In genomic region chr19:1232231-1232637, GRCh38 we compare ENCODE assay signal across 12 cellular contexts. TPM values are rescaled to one million over a fixed set of nuclear protein-coding genes. Genes with fewer than 3 reads are reported as not detected.
DNase-seq lines count a peak whose midpoint lies in the region; ATAC-seq, FAIRE-seq and TF ChIP-seq lines count a peak whose summit lies in the region.
"Had no signal": no experiment of that assay in that cellular context is flagged by ENCODE, and none has a peak within 500 bp of the region (broad histone marks: within the 10 kb centered on the region; RNA-seq: fewer than 3 reads in every experiment).

No MANE protein-coding gene starts in this region.

- H3K23ac ChIP-seq in H1 (ENCODE audit: insufficient read length): no peak overlapping the region

- H4K91ac ChIP-seq in H1 (replicated peaks; ENCODE audit: insufficient read length, low read length): no peak overlapping the region

- no peak overlapping the region for H4K5ac ChIP-seq in H1 (ENCODE audit: insufficient read length, low read depth, low read length)

- no peak overlapping the region for H3K14ac ChIP-seq in H1 (ENCODE audit: insufficient read length)

- H3K4me3 ChIP-seq in H1 (ENCODE audit: extremely low read depth in 1 of 4, insufficient read depth in 2 of 4, low read depth in 3 of 4, low read length in 4 of 4) (no peak overlapping the region), liver (ENCODE audit: low read depth in 1 of 3, low read length in 3 of 3) (no peak overlapping the region), subcutaneous abdominal adipose tissue (ENCODE audit: low read depth in 1 of 5, low read length in 5 of 5) (no peak overlapping the region), HAP-1 (no peak overlapping the region)

- H3K27ac ChIP-seq in H1 (ENCODE audit: low read depth, low read length) (0 out of 2 replicates have a peak overlapping the region, but pooled peaks have one; percentile 15), liver (ENCODE audit: low read depth in 1 of 2, low read length in 2 of 2) (peak overlapping the region; percentile 14 to 25), subcutaneous abdominal adipose tissue (ENCODE audit: low read depth, low read length) (peak overlapping the region; percentile 16)

- H3K9me3 ChIP-seq in H1 (ENCODE audit: insufficient read depth in 2 of 2, low read depth in 1 of 2, low read length in 1 of 2) (no peaks in the 10 kb centered on the region), liver (ENCODE audit: control insufficient read depth in 4 of 4, low read length in 3 of 4) (no peaks in the 10 kb centered on the region), subcutaneous abdominal adipose tissue (ENCODE audit: control insufficient read depth in 5 of 5, low read length in 5 of 5) (no peaks in the 10 kb centered on the region), HAP-1 (no peaks in the 10 kb centered on the region)

- no peak overlapping the region for H4K8ac ChIP-seq in H1 (ENCODE audit: extremely low read depth, insufficient read depth, low read length)

- TF ChIP-seq CTCF in H1 (IDR thresholded peaks at IDR 0.05; ENCODE audit: control extremely low read depth in 1 of 3, insufficient read depth in 1 of 3, low read depth in 1 of 3, low read length in 3 of 3) (no peak), liver (IDR thresholded peaks at IDR 0.05; ENCODE audit: low read depth, low read length, missing input control) (no peak)

- peaks cover 5 to 67% (median 9%) of the 10 kb centered on the region in 4 experiments; a peak in 6 of 8 replicates for H3K36me3 ChIP-seq in H1 (ENCODE audit: control insufficient read depth in 2 of 4, insufficient read depth in 4 of 4, low read length in 3 of 4)
- H3K36me3 ChIP-seq in liver (ENCODE audit: control insufficient read depth in 4 of 4, insufficient read depth in 3 of 4, low read depth in 1 of 4, low read length in 3 of 4): peaks cover 0 to 6% (median under 1%) of the 10 kb centered on the region in 4 donors
- peaks cover 0 to 9% (median 6%) of the 10 kb centered on the region in 5 donors for H3K36me3 ChIP-seq in subcutaneous abdominal adipose tissue (ENCODE audit: control insufficient read depth in 5 of 5, insufficient read depth in 5 of 5, low read length in 5 of 5)
- peaks cover 38% of the 10 kb centered on the region for H3K36me3 ChIP-seq in HAP-1 (replicated peaks)

- H2BK12ac ChIP-seq in H1 (ENCODE audit: low read depth, low read length): no peak overlapping the region

- H2AK5ac ChIP-seq in H1 (ENCODE audit: low read depth, low read length): no peak overlapping the region

- H3K4ac ChIP-seq in H1 (replicated peaks; ENCODE audit: insufficient read length, low read depth, low read length): no peak overlapping the region

- in situ Hi-C loops in HAP-1 (cut with MboI; ENCODE audit: low sequenced_read_pairs): no loop called here

- TF ChIP-seq EP300 in H1 (IDR thresholded peaks at IDR 0.05; ENCODE audit: borderline replicate concordance in 1 of 2, low read depth in 2 of 2, low read length in 2 of 2): no peak

- no peak overlapping the region for H3K4me2 ChIP-seq in H1 (ENCODE audit: insufficient read depth in 1 of 2, low read depth in 2 of 2, low read length in 2 of 2)

- H3K79me1 ChIP-seq in H1 (ENCODE audit: low read depth, low read length): 0 out of 2 replicates have a peak, but pooled peaks cover 3% of the 10 kb centered on the region

- 96% methylated on average over 5 of the region's 5 CpGs; no CpG with 5 or more reads in 1 of the 2 experiments for WGBS in H1 (ENCODE audit: extremely low coverage in 1 of 2, insufficient coverage in 1 of 2, insufficient read length in 1 of 2, insufficient replicate concordance in 2 of 2, low coverage in 1 of 2, low lambda C conversion rate in 2 of 2, missing lambda C conversion rate in 1 of 2), 2 experiments
- 86% methylated on average over 5 of the region's 5 CpGs for WGBS in liver

- peaks cover 2% of the 10 kb centered on the region; the same call in 1 of the 2 replicates for H3K23me2 ChIP-seq in H1 (ENCODE audit: low read depth, low read length)

- H3K4me1 ChIP-seq in H1 (replicated peaks in 1 of 4; ENCODE audit: control insufficient read depth in 3 of 4, insufficient read depth in 4 of 4, low read length in 3 of 4) (peaks cover 0 to 6% (median 4%) of the 10 kb centered on the region in 4 experiments; a peak in 2 of 7 replicates), liver (ENCODE audit: control insufficient read depth in 4 of 4, insufficient read depth in 4 of 4, low read length in 3 of 4) (peaks cover 0 to 9% (median 4%) of the 10 kb centered on the region in 4 donors), subcutaneous abdominal adipose tissue (ENCODE audit: control insufficient read depth in 5 of 5, insufficient read depth in 5 of 5, low read length in 5 of 5) (peaks cover 0 to 25% (median 18%) of the 10 kb centered on the region in 5 donors), HAP-1 (no peaks in the 10 kb centered on the region)

- no peak overlapping the region for H3K56ac ChIP-seq in H1 (replicated peaks; ENCODE audit: insufficient read length, low read depth, low read length)

- TF ChIP-seq RAD21 in H1 (IDR thresholded peaks at IDR 0.05 in 1 of 2, conservative IDR thresholded peaks at IDR 0.05 in 1 of 2; ENCODE audit: low read depth in 2 of 2, low read length in 2 of 2) (no peak), liver (IDR thresholded peaks at IDR 0.05) (no peak)

- FAIRE-seq in H1 (lab: Jason Lieb, UNC): no peak

- no peak overlapping the region for H2BK120ac ChIP-seq in H1 (replicated peaks; ENCODE audit: low read depth, low read length)

- ATAC-seq in HG02623 (IDR thresholded peaks at IDR 0.05; ENCODE audit: unreplicated experiment): no peak

- peaks cover 2 to 22% of the 10 kb centered on the region in 2 experiments for H4K20me1 ChIP-seq in H1 (replicated peaks in 1 of 2; ENCODE audit: control insufficient read depth in 1 of 2, insufficient read depth in 2 of 2, low read length in 2 of 2)

- no peak overlapping the region for H2BK5ac ChIP-seq in H1 (ENCODE audit: low read depth, low read length)

- no peak overlapping the region for H3K18ac ChIP-seq in H1 (ENCODE audit: extremely low read depth, low read length)

- H3K27me3 ChIP-seq in H1 (replicated peaks in 1 of 4; ENCODE audit: control insufficient read depth in 3 of 4, extremely low read depth in 1 of 4, insufficient read depth in 3 of 4, low read length in 3 of 4) (no peaks in the 10 kb centered on the region), liver (ENCODE audit: control insufficient read depth in 4 of 4, insufficient read depth in 4 of 4, low read length in 3 of 4) (no peaks in the 10 kb centered on the region), subcutaneous abdominal adipose tissue (ENCODE audit: control insufficient read depth in 5 of 5, insufficient read depth in 4 of 5, low read length in 5 of 5) (peaks cover 0 to 11% (median 8%) of the 10 kb centered on the region in 5 donors), HAP-1 (ENCODE audit: low read depth) (no peaks in the 10 kb centered on the region)

- no peak overlapping the region for H2AFZ ChIP-seq in H1 (ENCODE audit: low read length)

- no peaks in the 10 kb centered on the region; a peak in 1 of 4 replicates for H3K79me2 ChIP-seq in H1 (ENCODE audit: control insufficient read depth in 1 of 2, insufficient read depth in 2 of 2, low read length in 2 of 2)

- POLR2A ChIA-PET in H1 (lab: Charles Lee; ENCODE audit: partially characterized antibody): interaction anchor here (0.8 to 1.9 kb wide), 7 partner anchors 9 to 228 kb away, joined by 3 to 6 read pairs (median 4); partner anchors contain the start of genes ATP5F1D and FAM174C

- no peak overlapping the region for H3K9ac ChIP-seq in H1 (replicated peaks in 1 of 4; ENCODE audit: extremely low read depth in 1 of 4, low read depth in 3 of 4, low read length in 3 of 4)
- H3K9ac ChIP-seq in liver (ENCODE audit: low read depth in 1 of 2, low read length in 2 of 2): no peak overlapping the region
- H3K9ac ChIP-seq in subcutaneous abdominal adipose tissue (ENCODE audit: low read length in 5 of 5): no peak overlapping the region

- peak; percentile 75 for DNase-seq in DMS 273 (lab: John Stamatoyannopoulos, UW; ENCODE audit: unreplicated experiment)
- no peak for DNase-seq in DMS 273 treated with DMSO at 0.1 percent for 48 hours (lab: John Stamatoyannopoulos, UW)
- no peak for DNase-seq in H1 (ENCODE audit: low read depth in 1 of 2, low spot score in 2 of 2)
- no peak for DNase-seq in HAP-1 (ENCODE audit: low spot score in 2 of 2)
- DNase-seq in NCI-H2107 (lab: John Stamatoyannopoulos, UW): no peak
- DNase-seq: 8988T; activated CD8-positive, alpha-beta memory T cell treated with anti-CD3 and anti-CD28 coated beads, Interleukin-2, amount 50 U/mL, for 4 hours; activated naive CD8-positive, alpha-beta T cell treated with anti-CD3 and anti-CD28 coated beads, Interleukin-2, amount 10 ng/mL, durations not matched to agents 7 days and 5 days; KG1 had no signal

- H2BK15ac ChIP-seq in H1 (ENCODE audit: low read length): no peak overlapping the region

- CTCF ChIA-PET in H1 (lab: Charles Lee; ENCODE audit: partially characterized antibody): interaction anchor here (0.9 to 1.9 kb wide), 4 partner anchors 8 to 15 kb away, joined by 3 to 8 read pairs (median 6); no protein-coding TSS in a partner anchor

- no peak for TF ChIP-seq POLR2A in H1 (IDR thresholded peaks at IDR 0.05; ENCODE audit: control extremely low read depth in 1 of 2, low read depth in 2 of 2, low read length in 2 of 2)

- H2BK20ac ChIP-seq in H1 (ENCODE audit: low read length): no peak overlapping the region

RNA-seq across cellular contexts. Expression of gene CBARP, which starts 5.6 kb away (rescaled TPM):
- total RNA-seq in H1 (2021; fragmentation: NEBNext Ultra II Directional; extraction: Animal tissue kit (Norgen Biotek cat#: 25700)): 14.7 and 18.0 TPM in 2 replicates
- polyA plus RNA-seq in H1 (2011; rRNA removed) (4.9 and 11.6 TPM in 2 replicates), liver (under 1 TPM in 1 of 2 donors, not detected in 1; 0.06 TPM)
- 7.4 TPM for polyA plus RNA-seq in H1 (2011; cell fraction: cytosol; rRNA removed)
- polyA plus RNA-seq in H1 (2011; cell fraction: nucleus; rRNA removed): 39.9 TPM
- polyA plus RNA-seq in H1 (2012, experiment 1 of 2): 4.2 to 12.2 TPM (median 10.1 TPM) in 4 replicates
- polyA plus RNA-seq in H1 (2012, experiment 2 of 2): 3.2 TPM
- 11.0 TPM for polyA plus RNA-seq in H1 (2013, experiment 1 of 2)
- 9.9 TPM for polyA plus RNA-seq in H1 (2013, experiment 2 of 2)
- 2.0 and 2.2 TPM in 2 replicates for polyA minus RNA-seq in H1 (2011; rRNA and poly(A)+ RNA removed)
- polyA minus RNA-seq in H1 (2011; cell fraction: cytosol; rRNA and poly(A)+ RNA removed): 8.2 TPM
- polyA minus RNA-seq in H1 (2011; cell fraction: nucleus; rRNA and poly(A)+ RNA removed): 11.6 TPM
- under 1 TPM; 0.05 to 0.25 TPM for total RNA-seq in liver

RNA-seq across cellular contexts. Expression of gene ATP5F1D, which starts 9.3 kb away (rescaled TPM):
- 174 and 182 TPM in 2 replicates for total RNA-seq in H1 (2021; fragmentation: NEBNext Ultra II Directional; extraction: Animal tissue kit (Norgen Biotek cat#: 25700))
- polyA plus RNA-seq in H1 (2011; rRNA removed) (249 and 338 TPM in 2 replicates), liver (100 to 1,000 TPM; 246 to 315 TPM)
- 142 TPM for polyA plus RNA-seq in H1 (2011; cell fraction: cytosol; rRNA removed)
- polyA plus RNA-seq in H1 (2011; cell fraction: nucleus; rRNA removed): 120 TPM
- polyA plus RNA-seq in H1 (2012, experiment 1 of 2): 87.3 to 189 TPM (median 180 TPM) in 4 replicates
- 328 TPM for polyA plus RNA-seq in H1 (2012, experiment 2 of 2)
- polyA plus RNA-seq in H1 (2013, experiment 1 of 2): 148 TPM
- 145 TPM for polyA plus RNA-seq in H1 (2013, experiment 2 of 2)
- 13.4 and 18.6 TPM in 2 replicates for polyA minus RNA-seq in H1 (2011; rRNA and poly(A)+ RNA removed)
- polyA minus RNA-seq in H1 (2011; cell fraction: cytosol; rRNA and poly(A)+ RNA removed): 118 TPM
- 40.2 TPM for polyA minus RNA-seq in H1 (2011; cell fraction: nucleus; rRNA and poly(A)+ RNA removed)
- total RNA-seq in liver: 10 to 100 TPM; 20.2 to 44.5 TPM

RNA-seq across cellular contexts. Expression of gene MIDN, which starts 16.1 kb away (rescaled TPM):
- 159 and 166 TPM in 2 replicates for total RNA-seq in H1 (2021; fragmentation: NEBNext Ultra II Directional; extraction: Animal tissue kit (Norgen Biotek cat#: 25700))
- polyA plus RNA-seq in H1 (2011; rRNA removed): 39.8 and 86.0 TPM in 2 replicates
- polyA plus RNA-seq in H1 (2011; cell fraction: cytosol; rRNA removed): 38.5 TPM
- 85.2 TPM for polyA plus RNA-seq in H1 (2011; cell fraction: nucleus; rRNA removed)
- 58.2 to 110 TPM (median 92.2 TPM) in 4 replicates for polyA plus RNA-seq in H1 (2012, experiment 1 of 2)
- 90.5 TPM for polyA plus RNA-seq in H1 (2012, experiment 2 of 2)
- polyA plus RNA-seq in H1 (2013, experiment 1 of 2): 95.6 TPM
- 90.3 TPM for polyA plus RNA-seq in H1 (2013, experiment 2 of 2)
- 10.3 and 14.3 TPM in 2 replicates for polyA minus RNA-seq in H1 (2011; rRNA and poly(A)+ RNA removed)
- polyA minus RNA-seq in H1 (2011; cell fraction: cytosol; rRNA and poly(A)+ RNA removed): 86.0 TPM
- 55.2 TPM for polyA minus RNA-seq in H1 (2011; cell fraction: nucleus; rRNA and poly(A)+ RNA removed)
- 10 to 100 TPM in 1 of 2 donors, 1 to 10 TPM in 1; 9.1 to 22.9 TPM for total RNA-seq in liver
- polyA plus RNA-seq in liver: 10 to 100 TPM in 1 of 2 donors, 1 to 10 TPM in 1; 2.9 to 14.6 TPM

RNA-seq across cellular contexts. Expression of gene STK11, which starts 26.7 kb away (rescaled TPM):
- total RNA-seq in H1 (2021; fragmentation: NEBNext Ultra II Directional; extraction: Animal tissue kit (Norgen Biotek cat#: 25700)): 70.7 and 75.2 TPM in 2 replicates
- polyA plus RNA-seq in H1 (2011; rRNA removed) (45.3 and 71.0 TPM in 2 replicates), liver (10 to 100 TPM in 1 of 2 donors, 1 to 10 TPM in 1; 3.0 to 30.3 TPM)
- 71.1 TPM for polyA plus RNA-seq in H1 (2011; cell fraction: cytosol; rRNA removed)
- 143 TPM for polyA plus RNA-seq in H1 (2011; cell fraction: nucleus; rRNA removed)
- 58.3 to 76.3 TPM (median 64.8 TPM) in 4 replicates for polyA plus RNA-seq in H1 (2012, experiment 1 of 2)
- polyA plus RNA-seq in H1 (2012, experiment 2 of 2): 55.4 TPM
- polyA plus RNA-seq in H1 (2013, experiment 1 of 2): 44.0 TPM
- 41.8 TPM for polyA plus RNA-seq in H1 (2013, experiment 2 of 2)
- 22.4 and 26.9 TPM in 2 replicates for polyA minus RNA-seq in H1 (2011; rRNA and poly(A)+ RNA removed)
- polyA minus RNA-seq in H1 (2011; cell fraction: cytosol; rRNA and poly(A)+ RNA removed): 44.5 TPM
- 46.0 TPM for polyA minus RNA-seq in H1 (2011; cell fraction: nucleus; rRNA and poly(A)+ RNA removed)
- 100 to 1,000 TPM in 1 of 2 donors, 10 to 100 TPM in 1; 40.6 to 126 TPM for total RNA-seq in liver

RNA-seq across cellular contexts. Expression of gene CIRBP, which starts 36.9 kb away (rescaled TPM):
- 175 TPM in 2 replicates for total RNA-seq in H1 (2021; fragmentation: NEBNext Ultra II Directional; extraction: Animal tissue kit (Norgen Biotek cat#: 25700))
- 199 and 331 TPM in 2 replicates for polyA plus RNA-seq in H1 (2011; rRNA removed)
- 472 TPM for polyA plus RNA-seq in H1 (2011; cell fraction: cytosol; rRNA removed)
- 581 TPM for polyA plus RNA-seq in H1 (2011; cell fraction: nucleus; rRNA removed)
- 213 to 357 TPM (median 316 TPM) in 4 replicates for polyA plus RNA-seq in H1 (2012, experiment 1 of 2)
- polyA plus RNA-seq in H1 (2012, experiment 2 of 2): 95.1 TPM
- 151 TPM for polyA plus RNA-seq in H1 (2013, experiment 1 of 2)
- polyA plus RNA-seq in H1 (2013, experiment 2 of 2): 135 TPM
- 44.5 and 56.0 TPM in 2 replicates for polyA minus RNA-seq in H1 (2011; rRNA and poly(A)+ RNA removed)
- 77.4 TPM for polyA minus RNA-seq in H1 (2011; cell fraction: cytosol; rRNA and poly(A)+ RNA removed)
- 99.9 TPM for polyA minus RNA-seq in H1 (2011; cell fraction: nucleus; rRNA and poly(A)+ RNA removed)
- total RNA-seq in liver: 100 to 1,000 TPM in 1 of 2 donors, 10 to 100 TPM in 1; 80.5 to 135 TPM
- 100 to 1,000 TPM in 1 of 2 donors, 10 to 100 TPM in 1; 41.1 to 113 TPM for polyA plus RNA-seq in liver

Comparison
In these comparisons a context has a peak if more than half of its experiments do, and no peak if none do; other contexts are left out.
1. RNA of gene CBARP, which starts 5.6 kb away (total RNA-seq): 14.7 to 18.0 TPM in H1; 0.05 to 0.25 TPM in liver; every median in the first group is over 10 times any median in the second.
2. Peak in every context shown above with its lines, with median percentiles within 50 percentile points of each other: H3K27ac ChIP-seq.